In the genomic region with DNA sequence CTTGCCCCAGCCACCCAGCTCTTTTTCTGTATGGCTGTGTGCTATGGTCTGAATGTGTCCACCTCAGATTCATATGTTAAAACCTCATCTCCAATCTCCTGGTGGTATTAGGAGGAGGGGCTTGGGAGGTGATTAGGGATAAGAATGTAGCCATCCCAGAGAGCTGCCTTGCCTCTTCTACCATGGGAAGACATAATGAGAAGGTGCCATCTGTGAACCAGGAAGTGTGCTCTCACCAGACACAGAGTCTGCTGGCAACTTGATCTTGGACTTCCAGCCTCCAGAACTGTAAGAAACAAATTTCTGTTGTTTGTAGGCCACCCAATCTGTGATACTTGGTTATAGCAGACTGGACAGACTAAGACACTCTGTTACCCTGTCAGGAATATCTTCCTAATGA, we compare ENCODE assay signal across 1 cellular context.
TF ChIP-seq lines count a peak whose summit lies in the region.

No MANE protein-coding gene starts in this region.

TF ChIP-seq in HepG2, 621 proteins besides CTCF, POLR2A, EP300 and RAD21 (continues in another document):
- TF ChIP-seq ZNF672 (CRISPR knock-in tag; IDR thresholded peaks at IDR 0.05) (no peak), RFX3 (CRISPR knock-in tag; IDR thresholded peaks at IDR 0.05) (no peak), ZNF205 (CRISPR knock-in tag; IDR thresholded peaks at IDR 0.05) (no peak), RBAK (CRISPR knock-in tag; IDR thresholded peaks at IDR 0.05) (0 out of 2 replicates have a peak, but pooled peaks have one; percentile 8), SP1 (IDR thresholded peaks at IDR 0.05) (no peak), SP1 (CRISPR knock-in tag; IDR thresholded peaks at IDR 0.05) (no peak), PITX1 (CRISPR knock-in tag; IDR thresholded peaks at IDR 0.05) (no peak), ZMAT3 (CRISPR knock-in tag; conservative IDR thresholded peaks at IDR 0.05) (0 out of 2 replicates have a peak, but pooled peaks have one; percentile 3), ZNF350 (CRISPR knock-in tag; IDR thresholded peaks at IDR 0.05; ENCODE audit: borderline replicate concordance, low read depth) (no peak), ELF1 (CRISPR knock-in tag; IDR thresholded peaks at IDR 0.05) (peak; percentile 33; the same call in 1 of the 2 replicates), ZNF451 (CRISPR knock-in tag; IDR thresholded peaks at IDR 0.05) (no peak), ZNF878 (CRISPR knock-in tag; IDR thresholded peaks at IDR 0.05) (peak; percentile 41; the same call in 1 of the 2 replicates), PHB2 (IDR thresholded peaks at IDR 0.05; ENCODE audit: partially characterized antibody) (no peak), ZNF709 (CRISPR knock-in tag; IDR thresholded peaks at IDR 0.05) (no peak), ZNF674 (CRISPR knock-in tag; IDR thresholded peaks at IDR 0.05; ENCODE audit: low read depth) (no peak), FOSL2 (CRISPR knock-in tag; IDR thresholded peaks at IDR 0.05) (no peak), ZNF441 (CRISPR knock-in tag; IDR thresholded peaks at IDR 0.05; ENCODE audit: borderline replicate concordance) (peak; percentile 20; the same call in 1 of the 2 replicates), CREB1 (IDR thresholded peaks at IDR 0.05) (no peak), CREB1 (CRISPR knock-in tag; IDR thresholded peaks at IDR 0.05) (no peak), NPAS2 (CRISPR knock-in tag; IDR thresholded peaks at IDR 0.05; ENCODE audit: borderline replicate concordance) (no peak), GZF1 (CRISPR knock-in tag; IDR thresholded peaks at IDR 0.05) (no peak; the same call in 1 of the 2 replicates), ZNF607 (CRISPR knock-in tag; IDR thresholded peaks at IDR 0.05; ENCODE audit: borderline replicate concordance) (no peak; the same call in 1 of the 2 replicates), PHF21A (CRISPR knock-in tag; IDR thresholded peaks at IDR 0.05) (0 out of 2 replicates have a peak, but pooled peaks have one; percentile 6), ZNF83 (CRISPR knock-in tag; IDR thresholded peaks at IDR 0.05; ENCODE audit: borderline replicate concordance) (no peak), PHF20 (CRISPR knock-in tag; IDR thresholded peaks at IDR 0.05) (0 out of 2 replicates have a peak, but pooled peaks have one; percentile 16), ZNF564 (CRISPR knock-in tag; IDR thresholded peaks at IDR 0.05) (no peak)
- TF ChIP-seq, protein P1, sequence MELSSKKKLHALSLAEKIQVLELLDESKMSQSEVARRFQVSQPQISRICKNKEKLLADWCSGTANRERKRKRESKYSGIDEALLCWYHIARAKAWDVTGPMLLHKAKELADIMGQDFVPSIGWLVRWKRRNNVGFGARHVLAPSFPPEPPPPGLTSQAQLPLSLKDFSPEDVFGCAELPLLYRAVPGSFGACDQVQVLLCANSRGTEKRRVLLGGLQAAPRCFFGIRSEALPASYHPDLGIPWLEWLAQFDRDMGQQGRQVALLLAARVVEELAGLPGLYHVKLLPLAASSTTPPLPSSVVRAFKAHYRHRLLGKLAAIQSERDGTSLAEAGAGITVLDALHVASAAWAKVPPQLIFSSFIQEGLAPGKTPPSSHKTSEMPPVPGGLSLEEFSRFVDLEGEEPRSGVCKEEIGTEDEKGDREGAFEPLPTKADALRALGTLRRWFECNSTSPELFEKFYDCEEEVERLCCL (CRISPR knock-in tag; IDR thresholded peaks at IDR 0.05; ENCODE audit: borderline replicate concordance), result peak; percentile 70; the same call in 1 of the 2 replicates
- TF ChIP-seq, protein P2, sequence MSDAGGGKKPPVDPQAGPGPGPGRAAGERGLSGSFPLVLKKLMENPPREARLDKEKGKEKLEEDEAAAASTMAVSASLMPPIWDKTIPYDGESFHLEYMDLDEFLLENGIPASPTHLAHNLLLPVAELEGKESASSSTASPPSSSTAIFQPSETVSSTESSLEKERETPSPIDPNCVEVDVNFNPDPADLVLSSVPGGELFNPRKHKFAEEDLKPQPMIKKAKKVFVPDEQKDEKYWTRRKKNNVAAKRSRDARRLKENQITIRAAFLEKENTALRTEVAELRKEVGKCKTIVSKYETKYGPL (CRISPR knock-in tag; IDR thresholded peaks at IDR 0.05), result no peak
- TF ChIP-seq, protein P3, sequence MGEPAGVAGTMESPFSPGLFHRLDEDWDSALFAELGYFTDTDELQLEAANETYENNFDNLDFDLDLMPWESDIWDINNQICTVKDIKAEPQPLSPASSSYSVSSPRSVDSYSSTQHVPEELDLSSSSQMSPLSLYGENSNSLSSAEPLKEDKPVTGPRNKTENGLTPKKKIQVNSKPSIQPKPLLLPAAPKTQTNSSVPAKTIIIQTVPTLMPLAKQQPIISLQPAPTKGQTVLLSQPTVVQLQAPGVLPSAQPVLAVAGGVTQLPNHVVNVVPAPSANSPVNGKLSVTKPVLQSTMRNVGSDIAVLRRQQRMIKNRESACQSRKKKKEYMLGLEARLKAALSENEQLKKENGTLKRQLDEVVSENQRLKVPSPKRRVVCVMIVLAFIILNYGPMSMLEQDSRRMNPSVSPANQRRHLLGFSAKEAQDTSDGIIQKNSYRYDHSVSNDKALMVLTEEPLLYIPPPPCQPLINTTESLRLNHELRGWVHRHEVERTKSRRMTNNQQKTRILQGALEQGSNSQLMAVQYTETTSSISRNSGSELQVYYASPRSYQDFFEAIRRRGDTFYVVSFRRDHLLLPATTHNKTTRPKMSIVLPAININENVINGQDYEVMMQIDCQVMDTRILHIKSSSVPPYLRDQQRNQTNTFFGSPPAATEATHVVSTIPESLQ (CRISPR knock-in tag; conservative IDR thresholded peaks at IDR 0.05), result no peak
- TF ChIP-seq, protein P4, sequence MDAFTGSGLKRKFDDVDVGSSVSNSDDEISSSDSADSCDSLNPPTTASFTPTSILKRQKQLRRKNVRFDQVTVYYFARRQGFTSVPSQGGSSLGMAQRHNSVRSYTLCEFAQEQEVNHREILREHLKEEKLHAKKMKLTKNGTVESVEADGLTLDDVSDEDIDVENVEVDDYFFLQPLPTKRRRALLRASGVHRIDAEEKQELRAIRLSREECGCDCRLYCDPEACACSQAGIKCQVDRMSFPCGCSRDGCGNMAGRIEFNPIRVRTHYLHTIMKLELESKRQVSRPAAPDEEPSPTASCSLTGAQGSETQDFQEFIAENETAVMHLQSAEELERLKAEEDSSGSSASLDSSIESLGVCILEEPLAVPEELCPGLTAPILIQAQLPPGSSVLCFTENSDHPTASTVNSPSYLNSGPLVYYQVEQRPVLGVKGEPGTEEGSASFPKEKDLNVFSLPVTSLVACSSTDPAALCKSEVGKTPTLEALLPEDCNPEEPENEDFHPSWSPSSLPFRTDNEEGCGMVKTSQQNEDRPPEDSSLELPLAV (CRISPR knock-in tag; conservative IDR thresholded peaks at IDR 0.05; ENCODE audit: low read depth), result no peak; the same call in 1 of the 2 replicates
- TF ChIP-seq, protein P5, sequence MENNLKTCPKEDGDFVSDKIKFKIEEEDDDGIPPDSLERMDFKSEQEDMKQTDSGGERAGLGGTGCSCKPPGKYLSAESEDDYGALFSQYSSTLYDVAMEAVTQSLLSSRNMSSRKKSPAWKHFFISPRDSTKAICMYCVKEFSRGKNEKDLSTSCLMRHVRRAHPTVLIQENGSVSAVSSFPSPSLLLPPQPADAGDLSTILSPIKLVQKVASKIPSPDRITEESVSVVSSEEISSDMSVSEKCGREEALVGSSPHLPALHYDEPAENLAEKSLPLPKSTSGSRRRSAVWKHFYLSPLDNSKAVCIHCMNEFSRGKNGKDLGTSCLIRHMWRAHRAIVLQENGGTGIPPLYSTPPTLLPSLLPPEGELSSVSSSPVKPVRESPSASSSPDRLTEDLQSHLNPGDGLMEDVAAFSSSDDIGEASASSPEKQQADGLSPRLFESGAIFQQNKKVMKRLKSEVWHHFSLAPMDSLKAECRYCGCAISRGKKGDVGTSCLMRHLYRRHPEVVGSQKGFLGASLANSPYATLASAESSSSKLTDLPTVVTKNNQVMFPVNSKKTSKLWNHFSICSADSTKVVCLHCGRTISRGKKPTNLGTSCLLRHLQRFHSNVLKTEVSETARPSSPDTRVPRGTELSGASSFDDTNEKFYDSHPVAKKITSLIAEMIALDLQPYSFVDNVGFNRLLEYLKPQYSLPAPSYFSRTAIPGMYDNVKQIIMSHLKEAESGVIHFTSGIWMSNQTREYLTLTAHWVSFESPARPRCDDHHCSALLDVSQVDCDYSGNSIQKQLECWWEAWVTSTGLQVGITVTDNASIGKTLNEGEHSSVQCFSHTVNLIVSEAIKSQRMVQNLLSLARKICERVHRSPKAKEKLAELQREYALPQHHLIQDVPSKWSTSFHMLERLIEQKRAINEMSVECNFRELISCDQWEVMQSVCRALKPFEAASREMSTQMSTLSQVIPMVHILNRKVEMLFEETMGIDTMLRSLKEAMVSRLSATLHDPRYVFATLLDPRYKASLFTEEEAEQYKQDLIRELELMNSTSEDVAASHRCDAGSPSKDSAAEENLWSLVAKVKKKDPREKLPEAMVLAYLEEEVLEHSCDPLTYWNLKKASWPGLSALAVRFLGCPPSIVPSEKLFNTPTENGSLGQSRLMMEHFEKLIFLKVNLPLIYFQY (CRISPR knock-in tag; IDR thresholded peaks at IDR 0.05; ENCODE audit: borderline replicate concordance), result no peak
- TF ChIP-seq, protein P6, sequence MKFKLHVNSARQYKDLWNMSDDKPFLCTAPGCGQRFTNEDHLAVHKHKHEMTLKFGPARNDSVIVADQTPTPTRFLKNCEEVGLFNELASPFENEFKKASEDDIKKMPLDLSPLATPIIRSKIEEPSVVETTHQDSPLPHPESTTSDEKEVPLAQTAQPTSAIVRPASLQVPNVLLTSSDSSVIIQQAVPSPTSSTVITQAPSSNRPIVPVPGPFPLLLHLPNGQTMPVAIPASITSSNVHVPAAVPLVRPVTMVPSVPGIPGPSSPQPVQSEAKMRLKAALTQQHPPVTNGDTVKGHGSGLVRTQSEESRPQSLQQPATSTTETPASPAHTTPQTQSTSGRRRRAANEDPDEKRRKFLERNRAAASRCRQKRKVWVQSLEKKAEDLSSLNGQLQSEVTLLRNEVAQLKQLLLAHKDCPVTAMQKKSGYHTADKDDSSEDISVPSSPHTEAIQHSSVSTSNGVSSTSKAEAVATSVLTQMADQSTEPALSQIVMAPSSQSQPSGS (CRISPR knock-in tag; IDR thresholded peaks at IDR 0.05), result no peak
- TF ChIP-seq, protein P7, sequence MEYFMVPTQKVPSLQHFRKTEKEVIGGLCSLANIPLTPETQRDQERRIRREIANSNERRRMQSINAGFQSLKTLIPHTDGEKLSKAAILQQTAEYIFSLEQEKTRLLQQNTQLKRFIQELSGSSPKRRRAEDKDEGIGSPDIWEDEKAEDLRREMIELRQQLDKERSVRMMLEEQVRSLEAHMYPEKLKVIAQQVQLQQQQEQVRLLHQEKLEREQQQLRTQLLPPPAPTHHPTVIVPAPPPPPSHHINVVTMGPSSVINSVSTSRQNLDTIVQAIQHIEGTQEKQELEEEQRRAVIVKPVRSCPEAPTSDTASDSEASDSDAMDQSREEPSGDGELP (IDR thresholded peaks at IDR 0.05; ENCODE audit: borderline replicate concordance, low read depth), result no peak
- TF ChIP-seq, protein P8, sequence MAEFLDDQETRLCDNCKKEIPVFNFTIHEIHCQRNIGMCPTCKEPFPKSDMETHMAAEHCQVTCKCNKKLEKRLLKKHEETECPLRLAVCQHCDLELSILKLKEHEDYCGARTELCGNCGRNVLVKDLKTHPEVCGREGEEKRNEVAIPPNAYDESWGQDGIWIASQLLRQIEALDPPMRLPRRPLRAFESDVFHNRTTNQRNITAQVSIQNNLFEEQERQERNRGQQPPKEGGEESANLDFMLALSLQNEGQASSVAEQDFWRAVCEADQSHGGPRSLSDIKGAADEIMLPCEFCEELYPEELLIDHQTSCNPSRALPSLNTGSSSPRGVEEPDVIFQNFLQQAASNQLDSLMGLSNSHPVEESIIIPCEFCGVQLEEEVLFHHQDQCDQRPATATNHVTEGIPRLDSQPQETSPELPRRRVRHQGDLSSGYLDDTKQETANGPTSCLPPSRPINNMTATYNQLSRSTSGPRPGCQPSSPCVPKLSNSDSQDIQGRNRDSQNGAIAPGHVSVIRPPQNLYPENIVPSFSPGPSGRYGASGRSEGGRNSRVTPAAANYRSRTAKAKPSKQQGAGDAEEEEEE (CRISPR knock-in tag; IDR thresholded peaks at IDR 0.05; ENCODE audit: borderline replicate concordance), result no peak
- TF ChIP-seq, protein P9, sequence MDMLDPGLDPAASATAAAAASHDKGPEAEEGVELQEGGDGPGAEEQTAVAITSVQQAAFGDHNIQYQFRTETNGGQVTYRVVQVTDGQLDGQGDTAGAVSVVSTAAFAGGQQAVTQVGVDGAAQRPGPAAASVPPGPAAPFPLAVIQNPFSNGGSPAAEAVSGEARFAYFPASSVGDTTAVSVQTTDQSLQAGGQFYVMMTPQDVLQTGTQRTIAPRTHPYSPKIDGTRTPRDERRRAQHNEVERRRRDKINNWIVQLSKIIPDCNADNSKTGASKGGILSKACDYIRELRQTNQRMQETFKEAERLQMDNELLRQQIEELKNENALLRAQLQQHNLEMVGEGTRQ (IDR thresholded peaks at IDR 0.05; ENCODE audit: low read depth, low read length), result 0 out of 2 replicates have a peak, but pooled peaks have one; percentile 1
- TF ChIP-seq, protein P9 (CRISPR knock-in tag; IDR thresholded peaks at IDR 0.05; ENCODE audit: borderline replicate concordance), result no peak
